16 cellular contexts compared by ENCODE assay signal in the genomic region with DNA sequence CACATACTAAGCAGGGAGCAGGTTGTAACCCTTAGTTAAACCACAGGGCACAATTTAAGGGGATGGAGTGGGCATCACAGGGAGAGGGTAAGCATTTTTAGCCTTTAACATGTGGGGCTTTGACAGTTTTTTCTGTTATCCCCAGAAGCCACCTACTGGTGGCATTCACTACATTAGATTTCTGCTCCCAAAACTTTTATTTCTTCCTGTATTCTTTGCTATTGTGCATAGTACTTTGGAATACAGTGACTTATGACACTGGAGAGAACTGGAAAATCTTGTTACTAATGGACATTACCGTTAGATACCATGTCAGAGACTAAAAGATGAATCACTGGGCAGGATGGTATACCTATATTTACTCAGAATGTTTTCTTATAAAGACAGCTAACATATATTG. TPM values are rescaled to one million over a fixed set of nuclear protein-coding genes. Genes with fewer than 3 reads are reported as not detected.
DNase-seq lines count a peak whose midpoint lies in the region; ATAC-seq, FAIRE-seq and TF ChIP-seq lines count a peak whose summit lies in the region.
"Had no signal": no experiment of that assay in that cellular context is flagged by ENCODE, and none has a peak within 500 bp of the region (broad histone marks: within the 10 kb centered on the region; RNA-seq: fewer than 3 reads in every experiment).

No MANE protein-coding gene starts in this region.

- POLR2A ChIA-PET in GM12878 (lab: Charles Lee), result no interaction called here

- TF ChIP-seq POLR2A in GM12878 (IDR thresholded peaks at IDR 0.05; ENCODE audit: low read depth, low read length), result no peak

- BruUV-seq in GM12878 (replicated peaks; lab: Mats Ljungman, UMichigan), result no TSS peak

- H3K36me3 ChIP-seq in GM12878 (ENCODE audit: control insufficient read depth in 2 of 2, insufficient read depth in 2 of 2, low read length in 1 of 2), result no peaks in the 10 kb centered on the region
- H3K36me3 ChIP-seq in upper lobe of right lung, result no peaks in the 10 kb centered on the region

- no peaks in the 10 kb centered on the region; a peak in 1 of 4 replicates for H3K27me3 ChIP-seq in GM12878 (replicated peaks in 1 of 2; ENCODE audit: control insufficient read depth in 2 of 2, insufficient read depth in 2 of 2, low read length in 1 of 2)
- H3K27me3 ChIP-seq in upper lobe of right lung, result no peaks in the 10 kb centered on the region

- TF ChIP-seq CTCF in LNCaP clone FGC (IDR thresholded peaks at IDR 0.05; ENCODE audit: control insufficient read depth, extremely low read depth, insufficient read depth) (peak; percentile 38), GM12878 (IDR thresholded peaks at IDR 0.05 in 2 of 3, conservative IDR thresholded peaks at IDR 0.05 in 1 of 3; ENCODE audit: control insufficient read depth in 2 of 3, extremely low read depth in 1 of 3, insufficient read depth in 1 of 3, low read depth in 3 of 3, low read length in 3 of 3) (peak; percentile 4 to 22 (median 7); a peak in 2 of 6 replicates), upper lobe of right lung (IDR thresholded peaks at IDR 0.05) (no peak)

- SMC1A ChIA-PET in GM12878 (lab: Charles Lee; ENCODE audit: uncharacterized antibody, unreplicated experiment), result no interaction called here

- no peaks in the 10 kb centered on the region for H3K79me2 ChIP-seq in GM12878 (ENCODE audit: control insufficient read depth, insufficient read depth, low read length)

- FAIRE-seq in GM12878 (lab: Jason Lieb, UNC), result no peak
- FAIRE-seq: GM12891 had no signal

- H3K27ac ChIP-seq in GM12878 (ENCODE audit: control insufficient read depth, insufficient read depth), result no peak overlapping the region
- no peak overlapping the region for H3K27ac ChIP-seq in upper lobe of right lung

- DNase-seq in COLO829 (ENCODE audit: low spot score) (peak; percentile 47), LNCaP clone FGC (ENCODE audit: low read depth) (no peak), GM12878 (ENCODE audit: low read depth, low spot score) (no peak), medulla oblongata (ENCODE audit: extremely low spot score) (peak; percentile 19), AML-193 (lab: John Stamatoyannopoulos, UW) (no peak), upper lobe of right lung (no peak)
- DNase-seq in activated effector memory CD4-positive, alpha-beta T cell treated with Interleukin-2 at 50 U/mL for 16 hours, result no peak
- DNase-seq: activated CD4-positive, CD25-positive, alpha-beta regulatory T cell treated with anti-CD3 and anti-CD28 coated beads, Interleukin-2, amount 50 U/mL, for 72 hours; Karpas-422; left cardiac atrium; NCI-H446; nephron progenitor cell had no signal

- H3K4me1 ChIP-seq in GM12878 (ENCODE audit: control insufficient read depth, insufficient read depth, low read length) (no peaks in the 10 kb centered on the region), upper lobe of right lung (no peaks in the 10 kb centered on the region)

- no peaks in the 10 kb centered on the region for H4K20me1 ChIP-seq in GM12878 (ENCODE audit: control insufficient read depth, insufficient read depth)

- H2AFZ ChIP-seq in GM12878 (ENCODE audit: control insufficient read depth, low read depth, low read length), result no peak overlapping the region

- H3K4me3 ChIP-seq in LNCaP clone FGC (ENCODE audit: low read depth, low read length) (no peak overlapping the region), GM12878 (no peak overlapping the region), upper lobe of right lung (no peak overlapping the region)

- no peak overlapping the region for H3K9ac ChIP-seq in GM12878 (ENCODE audit: control insufficient read depth, insufficient read depth, low read length)

- ATAC-seq in GM12878, result no peak; the same call in 2 of the 3 replicates
- no peak for ATAC-seq in HG02885 (IDR thresholded peaks at IDR 0.05; ENCODE audit: poor library complexity, unreplicated experiment)
- no peak for ATAC-seq in upper lobe of right lung
- ATAC-seq: activated T-helper 17 cell treated with anti-CD3 and anti-CD28 coated beads, Interleukin-2, amount 50 U/mL, for 72 hours had no signal

- 4% methylated on average over 1 of the region's 1 CpG for WGBS in GM12878 (ENCODE audit: insufficient coverage, insufficient replicate concordance, low lambda C conversion rate, missing lambda C conversion rate)

- TF ChIP-seq RAD21 in GM12878 (IDR thresholded peaks at IDR 0.05; ENCODE audit: insufficient read depth, low read depth, low read length), result 0 out of 2 replicates have a peak, but pooled peaks have one; percentile 3

- CTCF ChIA-PET in GM12878 (lab: Yijun Ruan, JAX), result interaction anchor here (1.9 kb wide), 1 partner anchor 125 kb away, joined by 4 read pairs; no protein-coding TSS in a partner anchor

- H3K9me3 ChIP-seq in GM12878 (replicated peaks; ENCODE audit: control insufficient read depth, insufficient read depth, low read length) (no peaks in the 10 kb centered on the region), upper lobe of right lung (no peaks in the 10 kb centered on the region)

- H3K4me2 ChIP-seq in GM12878 (ENCODE audit: control insufficient read depth, insufficient read depth), result no peak overlapping the region

- in situ Hi-C loops in GM12878 (cut with MboI), result no loop called here

- RAD21 ChIA-PET in GM12878 (lab: Charles Lee; ENCODE audit: unreplicated experiment), result no interaction called here

- intact Hi-C loops in GM12878 (cut with micrococcal nuclease; ENCODE audit: unreplicated experiment), result no loop called here
- intact Hi-C loops in upper lobe of right lung (cut with DNase I), result no loop called here

- no peak for TF ChIP-seq EP300 in GM12878 (IDR thresholded peaks at IDR 0.05; ENCODE audit: borderline replicate concordance in 1 of 2, control insufficient read depth in 1 of 2, low read depth in 2 of 2, low read length in 2 of 2)

TF ChIP-seq in GM12878, 131 proteins besides CTCF, POLR2A, EP300 and RAD21 (continues in another document):
- TF ChIP-seq NFIC (IDR thresholded peaks at IDR 0.05; ENCODE audit: low read depth, low read length) (no peak), SUZ12 (IDR thresholded peaks at IDR 0.05; ENCODE audit: unreplicated experiment) (no peak)

RNA-seq across cellular contexts. Expression of a gene that starts 7.3 kb away (rescaled TPM):
- not detected in 2 replicates for total RNA-seq in GM12878 (2013; cell fraction: nucleolus; rRNA removed)
- total RNA-seq in GM12878 (2014; rRNA removed), result not detected in 2 replicates
- not detected in 2 replicates for total RNA-seq in GM12878 (2014; rRNA removed; fragmentation: Illumina TruSeq; extraction: Trizol)
- total RNA-seq in GM12878 (2021), result not detected in 2 replicates
- not detected for polyA plus RNA-seq in GM12878 (2011; ENCODE audit: low read depth)
- polyA plus RNA-seq in GM12878 (2011; rRNA removed), result not detected in 2 replicates
- polyA plus RNA-seq in GM12878 (2011; cell fraction: cytosol; rRNA removed), result not detected in 2 replicates
- polyA plus RNA-seq in GM12878 (2011; cell fraction: nucleus; rRNA removed), result not detected in 2 replicates
- polyA plus RNA-seq in GM12878 (2012), result not detected in 2 replicates
- not detected in 2 replicates for polyA plus RNA-seq in GM12878 (2014; fragmentation: Illumina TruSeq; extraction: Trizol)
- not detected for polyA plus RNA-seq in GM12878 (2014; fragmentation: Nextera tagmentation; extraction: Ambion mirVana)
- polyA plus RNA-seq in GM12878 (2014; rRNA removed), result not detected in 2 replicates
- not detected for polyA plus RNA-seq in GM12878 (2016; fragmentation: Nextera tagmentation; extraction: Ambion mirVana)
- not detected in 2 replicates for polyA minus RNA-seq in GM12878 (2011; rRNA and poly(A)+ RNA removed)
- polyA minus RNA-seq in GM12878 (2011; cell fraction: cytosol; rRNA and poly(A)+ RNA removed), result not detected in 2 replicates
- polyA minus RNA-seq in GM12878 (2011; cell fraction: nucleus; rRNA and poly(A)+ RNA removed), result not detected in 2 replicates
- total RNA-seq in upper lobe of right lung, result not detected
- total RNA-seq: activated T-helper 17 cell treated with anti-CD3 and anti-CD28 coated beads, Interleukin-2, amount 50 U/mL, for 72 hours; cerebellum; left cardiac atrium had no signal

RNA-seq across cellular contexts. Expression of a gene that starts 29.1 kb away (rescaled TPM):
- total RNA-seq in GM12878 (2013; cell fraction: nucleolus; rRNA removed), result not detected in 2 replicates
- total RNA-seq in GM12878 (2014; rRNA removed) (not detected in 2 replicates), GM12878 (2014; rRNA removed; fragmentation: Illumina TruSeq; extraction: Trizol) (not detected in 2 replicates), GM12878 (2021) (not detected in 2 replicates), upper lobe of right lung (not detected)
- polyA plus RNA-seq in GM12878 (2011; ENCODE audit: low read depth), result not detected
- polyA plus RNA-seq in GM12878 (2011; rRNA removed) (not detected in 2 replicates), GM12878 (2014; fragmentation: Illumina TruSeq; extraction: Trizol) (not detected in 2 replicates), GM12878 (2014; fragmentation: Nextera tagmentation; extraction: Ambion mirVana) (not detected), GM12878 (2014; rRNA removed) (not detected in 2 replicates), GM12878 (2016; fragmentation: Nextera tagmentation; extraction: Ambion mirVana) (not detected)
- polyA plus RNA-seq in GM12878 (2011; cell fraction: cytosol; rRNA removed), result not detected in 2 replicates
- not detected in 2 replicates for polyA plus RNA-seq in GM12878 (2011; cell fraction: nucleus; rRNA removed)
- polyA plus RNA-seq in GM12878 (2012), result not detected in 2 replicates
- polyA minus RNA-seq in GM12878 (2011; rRNA and poly(A)+ RNA removed), result not detected in 2 replicates
- not detected in 2 replicates for polyA minus RNA-seq in GM12878 (2011; cell fraction: cytosol; rRNA and poly(A)+ RNA removed)
- not detected in 2 replicates for polyA minus RNA-seq in GM12878 (2011; cell fraction: nucleus; rRNA and poly(A)+ RNA removed)
- total RNA-seq: activated T-helper 17 cell treated with anti-CD3 and anti-CD28 coated beads, Interleukin-2, amount 50 U/mL, for 72 hours; cerebellum; left cardiac atrium had no signal

RNA-seq across cellular contexts. Expression of a gene that starts 51.7 kb away (rescaled TPM):
- total RNA-seq in GM12878 (2013; cell fraction: nucleolus; rRNA removed), result 4.6 and 5.8 TPM in 2 replicates
- total RNA-seq in GM12878 (2014; rRNA removed) (10.0 and 16.0 TPM in 2 replicates), GM12878 (2014; rRNA removed; fragmentation: Illumina TruSeq; extraction: Trizol) (10.1 and 10.4 TPM in 2 replicates), GM12878 (2021) (8.9 and 10.6 TPM in 2 replicates), upper lobe of right lung (26.5 TPM)
- polyA plus RNA-seq in GM12878 (2011; ENCODE audit: low read depth), result 7.0 TPM
- polyA plus RNA-seq in GM12878 (2011; rRNA removed) (11.3 and 13.1 TPM in 2 replicates), GM12878 (2014; fragmentation: Illumina TruSeq; extraction: Trizol) (13.2 and 16.0 TPM in 2 replicates), GM12878 (2014; fragmentation: Nextera tagmentation; extraction: Ambion mirVana) (1 to 10 TPM; 1.8 to 3.8 TPM), GM12878 (2014; rRNA removed) (8.6 and 10.7 TPM in 2 replicates), GM12878 (2016; fragmentation: Nextera tagmentation; extraction: Ambion mirVana) (10 to 100 TPM; 10.0 to 13.1 TPM)
- polyA plus RNA-seq in GM12878 (2011; cell fraction: cytosol; rRNA removed), result 6.8 and 10.3 TPM in 2 replicates
- 1.1 and 2.6 TPM in 2 replicates for polyA plus RNA-seq in GM12878 (2011; cell fraction: nucleus; rRNA removed)
- polyA plus RNA-seq in GM12878 (2012), result 6.1 and 8.5 TPM in 2 replicates
- 8.6 and 16.5 TPM in 2 replicates for polyA minus RNA-seq in GM12878 (2011; rRNA and poly(A)+ RNA removed)
- polyA minus RNA-seq in GM12878 (2011; cell fraction: cytosol; rRNA and poly(A)+ RNA removed), result 3.7 and 6.3 TPM in 2 replicates
- polyA minus RNA-seq in GM12878 (2011; cell fraction: nucleus; rRNA and poly(A)+ RNA removed), result 0.73 and 2.0 TPM in 2 replicates

Comparison
In these comparisons a context has a peak if more than half of its experiments do, and no peak if none do; other contexts are left out.
1. DNase-seq: peak in COLO829 (single experiment) and medulla oblongata (single experiment); none in LNCaP clone FGC (single experiment), GM12878 (single experiment), AML-193 (0 of 2), upper lobe of right lung (single experiment) and activated effector memory CD4-positive, alpha-beta T cell treated with Interleukin-2 at 50 U/mL for 16 hours (single experiment).